ENCODE assay signal across 18 cellular contexts in the genomic region with DNA sequence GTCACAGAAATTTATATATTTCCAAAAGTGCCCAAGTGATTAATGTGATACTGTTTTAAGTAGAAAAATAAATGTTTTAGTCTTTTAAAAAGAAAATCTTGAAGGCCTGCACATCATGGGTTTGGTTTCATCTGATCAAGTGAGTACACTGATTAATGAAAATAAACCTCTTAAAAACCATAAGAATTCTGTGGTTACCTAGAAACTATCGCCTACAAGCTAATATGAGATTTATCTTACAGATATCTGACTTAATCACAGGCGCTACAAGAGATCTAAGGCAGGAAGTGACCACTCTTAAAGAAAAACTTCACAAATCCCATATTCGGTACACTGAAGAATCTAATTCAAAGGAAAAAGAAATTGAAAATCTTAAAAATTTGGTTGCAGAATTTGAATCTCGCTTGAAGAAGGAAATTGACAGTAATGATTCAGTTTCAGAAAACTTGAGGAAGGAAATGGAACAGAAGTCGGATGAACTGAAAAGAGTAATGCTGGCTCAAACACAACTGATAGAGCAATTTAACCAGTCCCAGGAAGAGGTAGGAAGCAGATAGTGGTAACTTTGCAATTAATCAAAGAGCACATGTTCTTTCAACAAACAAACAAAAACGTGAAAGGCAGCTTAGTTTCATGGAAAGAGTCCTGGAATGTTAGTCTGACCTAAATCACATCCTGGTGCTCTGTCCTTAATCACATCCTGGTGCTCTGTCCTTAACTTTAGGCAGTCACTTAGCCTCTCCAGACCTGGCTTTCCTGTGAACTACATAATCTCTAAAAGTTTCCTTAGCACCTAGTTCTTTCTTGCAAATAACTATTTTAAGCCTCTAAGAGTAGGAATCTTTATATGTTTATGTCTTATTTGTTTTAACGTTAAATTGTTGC.
"Had no signal": no experiment of that assay in that cellular context is flagged by ENCODE, and none has a peak within 500 bp of the region (broad histone marks: within the 10 kb centered on the region; RNA-seq: fewer than 3 reads in every experiment).

No MANE protein-coding gene starts in this region.

- H3K9me3 ChIP-seq: lower lobe of right lung, right atrium auricular region, thyroid gland had no signal

- ATAC-seq: activated CD4-positive, CD25-positive, alpha-beta regulatory T cell treated with anti-CD3 and anti-CD28 coated beads, Interleukin-2, amount 50 U/mL, for 24 hours; activated naive CD8-positive, alpha-beta T cell treated with anti-CD3 and anti-CD28 coated beads, Interleukin-2, amount 50 U/mL, for 24 hours; activated T-helper 17 cell treated with anti-CD3 and anti-CD28 coated beads, Interleukin-2, amount 50 U/mL, for 72 hours; esophagus mucosa; left colon; lower lobe of right lung; stimulated activated naive B cell treated with anti-CD40 and anti-IgM and Interleukin-4, amounts not matched to agents 10 μg/mL and 1 μg/mL and 100 μg/mL, for 72 hours; T-helper 17 cell had no signal

- H3K36me3 Mint-ChIP-seq: naive B cell; stimulated activated naive B cell treated with anti-CD40 and anti-IgM and Interleukin-4, amounts not matched to agents 10 μg/mL and 1 μg/mL and 100 μg/mL, for 72 hours had no signal

- H3K4me1 ChIP-seq: lower lobe of right lung, right atrium auricular region, thyroid gland had no signal

- H3K4me3 Mint-ChIP-seq: activated naive CD8-positive, alpha-beta T cell treated with anti-CD3 and anti-CD28 coated beads, Interleukin-2, amount 50 U/mL, for 24 hours; activated T-helper 17 cell treated with anti-CD3 and anti-CD28 coated beads, Interleukin-2, amount 50 U/mL, for 72 hours; T-helper 17 cell had no signal

- DNase-seq: activated naive CD4-positive, alpha-beta T cell treated with Interleukin-2 at 50 U/mL for 16 hours; activated naive CD8-positive, alpha-beta T cell treated with anti-CD3 and anti-CD28 coated beads, Interleukin-2, amount 50 U/mL, for 24 hours; activated T-cell treated with anti-CD3 and anti-CD28 coated beads for 4 hours; dorsolateral prefrontal cortex; left colon; lower lobe of right lung; naive B cell; stimulated activated CD4-positive, alpha-beta T cell treated with anti-CD3 and anti-CD28 coated beads, Interleukin-15, amount 100 ng/mL, for 24 hours; stimulated activated CD4-positive, alpha-beta T cell treated with anti-CD3 and anti-CD28 coated beads, Interleukin-4, amount 100 ng/mL, for 1 hour; stimulated activated naive B cell treated with anti-CD40 and anti-IgM and Interleukin-4, amounts not matched to agents 10 μg/mL and 1 μg/mL and 100 μg/mL, for 72 hours; T-helper 17 cell; thyroid gland had no signal

- H3K9me3 Mint-ChIP-seq: activated naive CD8-positive, alpha-beta T cell treated with anti-CD3 and anti-CD28 coated beads, Interleukin-2, amount 50 U/mL, for 24 hours had no signal

- H3K36me3 ChIP-seq: lower lobe of right lung, right atrium auricular region, thyroid gland had no signal

- H3K27me3 Mint-ChIP-seq: activated naive CD8-positive, alpha-beta T cell treated with anti-CD3 and anti-CD28 coated beads, Interleukin-2, amount 50 U/mL, for 24 hours; naive B cell; stimulated activated naive B cell treated with anti-CD40 and anti-IgM and Interleukin-4, amounts not matched to agents 10 μg/mL and 1 μg/mL and 100 μg/mL, for 72 hours had no signal

- H3K27ac ChIP-seq: dorsolateral prefrontal cortex, lower lobe of right lung, right atrium auricular region, skin epidermis, thyroid gland had no signal

- H3K27ac Mint-ChIP-seq: activated naive CD8-positive, alpha-beta T cell treated with anti-CD3 and anti-CD28 coated beads, Interleukin-2, amount 50 U/mL, for 24 hours; activated T-helper 17 cell treated with anti-CD3 and anti-CD28 coated beads, Interleukin-2, amount 50 U/mL, for 72 hours; T-helper 17 cell had no signal

- H3K27me3 ChIP-seq: dorsolateral prefrontal cortex, right atrium auricular region, thyroid gland had no signal

- H3K4me3 ChIP-seq: dorsolateral prefrontal cortex, lower lobe of right lung, right atrium auricular region, skin epidermis, thyroid gland had no signal

- FAIRE-seq: islet of Langerhans had no signal
